Comparison of ENCODE assay signal across 14 cellular contexts in the genomic region with DNA sequence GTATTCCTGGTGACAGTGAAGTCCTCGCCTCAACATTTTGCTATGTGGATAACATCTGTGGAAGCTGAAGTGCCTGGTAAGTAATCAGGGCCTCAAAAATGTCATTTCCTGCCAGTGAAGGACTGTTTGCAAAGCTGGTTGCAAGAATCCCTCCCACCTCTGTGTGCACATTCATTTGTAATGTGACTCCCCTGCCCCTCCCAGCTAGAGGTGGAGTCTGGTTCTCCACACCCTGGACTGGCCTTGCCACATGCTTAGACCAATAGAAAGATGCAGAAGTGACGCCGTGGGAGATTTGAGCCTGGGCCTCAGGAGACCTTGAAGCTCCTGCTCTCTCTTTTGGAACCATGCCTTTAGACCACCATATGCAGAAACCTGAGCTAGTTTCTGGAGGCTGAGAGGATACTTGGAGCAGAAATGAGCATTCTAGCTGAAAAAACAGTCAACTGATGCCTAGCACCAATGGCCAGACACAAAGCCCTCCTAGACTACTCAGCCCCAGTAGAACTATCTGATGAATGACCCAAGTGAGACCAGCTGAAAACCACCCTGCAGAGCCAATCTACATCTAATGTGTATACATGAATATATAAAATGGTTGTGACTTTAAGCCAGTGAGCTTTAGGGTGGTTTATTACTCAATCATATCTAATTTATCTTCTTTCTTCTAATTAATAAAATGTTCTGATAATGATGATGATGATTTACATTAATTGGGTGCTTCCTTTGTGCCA. TPM values are rescaled to one million over a fixed set of nuclear protein-coding genes. Genes with fewer than 3 reads are reported as not detected.
DNase-seq lines count a peak whose midpoint lies in the region; TF ChIP-seq lines count a peak whose summit lies in the region.
"Had no signal": no experiment of that assay in that cellular context is flagged by ENCODE, and none has a peak within 500 bp of the region (broad histone marks: within the 10 kb centered on the region; RNA-seq: fewer than 3 reads in every experiment).

No MANE protein-coding gene starts in this region.

- no peak for TF ChIP-seq EP300 in SK-N-SH (IDR thresholded peaks at IDR 0.05; ENCODE audit: borderline replicate concordance in 1 of 2, low read depth in 1 of 2, low read length in 1 of 2)

- peaks cover 32% of the 10 kb centered on the region for H3K4me1 Mint-ChIP-seq in neural progenitor cell
- H3K4me1 Mint-ChIP-seq in type B pancreatic cell (ENCODE audit: unreplicated experiment), result peaks cover 13% of the 10 kb centered on the region

- no peaks in the 10 kb centered on the region for H3K9me2 ChIP-seq in SK-N-SH

- CTCF ChIA-PET in SK-N-SH (lab: Yijun Ruan, JAX), result interaction anchor here (0.9 to 1.2 kb wide), 2 partner anchors 10 to 119 kb away, joined by 3 read pairs; no protein-coding TSS in a partner anchor

- H3K27me3 Mint-ChIP-seq in neural progenitor cell (ENCODE audit: insufficient read depth, low read depth) (peaks cover 18% of the 10 kb centered on the region), type B pancreatic cell (peaks cover 26% of the 10 kb centered on the region)

- H3K27ac Mint-ChIP-seq in neural progenitor cell (no peak overlapping the region), type B pancreatic cell (no peak overlapping the region)

- H3K4me3 ChIP-seq in neural progenitor cell, result no peak overlapping the region
- no peak overlapping the region for H3K4me3 ChIP-seq in SK-N-SH (ENCODE audit: low read depth in 2 of 2, low read length in 1 of 2)
- H3K4me3 ChIP-seq: A549, adrenal gland, ovary, thoracic aorta had no signal

- no peaks in the 10 kb centered on the region for H3K9me3 ChIP-seq in neural progenitor cell (ENCODE audit: low read depth)
- H3K9me3 ChIP-seq in SK-N-SH, result no peaks in the 10 kb centered on the region
- H3K9me3 ChIP-seq: A549, adrenal gland, ovary, thoracic aorta had no signal

- H3K4me1 ChIP-seq in neural progenitor cell (peaks cover 18% of the 10 kb centered on the region), SK-N-SH (ENCODE audit: control insufficient read depth in 1 of 2, insufficient read depth in 2 of 2, low read depth in 1 of 2, low read length in 1 of 2) (no peaks in the 10 kb centered on the region; a peak in 1 of 4 replicates)
- H3K4me1 ChIP-seq: A549, adrenal gland had no signal

- H2AFZ ChIP-seq in neural progenitor cell (replicated peaks), result no peak overlapping the region
- H2AFZ ChIP-seq in SK-N-SH (ENCODE audit: low read depth), result no peak overlapping the region

- TF ChIP-seq RAD21 in SK-N-SH (IDR thresholded peaks at IDR 0.05; ENCODE audit: low read length), result no peak

- H3K4me3 Mint-ChIP-seq in neural progenitor cell (no peak overlapping the region), type B pancreatic cell (no peak overlapping the region)

- TF ChIP-seq CTCF in neural progenitor cell (IDR thresholded peaks at IDR 0.05) (no peak), SK-N-SH (IDR thresholded peaks at IDR 0.05) (no peak), type B pancreatic cell (conservative IDR thresholded peaks at IDR 0.05) (no peak)

- WGBS in SK-N-SH (ENCODE audit: low lambda C conversion rate), result 38% methylated on average over 3 of the region's 3 CpGs

- DNase-seq in NCI-H1436 treated with DMSO at 0.1 percent for 48 hours (lab: John Stamatoyannopoulos, UW) (peak; percentile 21), NCI-H1436 (lab: John Stamatoyannopoulos, UW) (no peak), NCI-H146 treated with DMSO at 0.1 percent for 48 hours (lab: John Stamatoyannopoulos, UW; ENCODE audit: unreplicated experiment) (peak; percentile 35), SHP77 (lab: John Stamatoyannopoulos, UW) (peak; percentile 76 to 86), neural progenitor cell (ENCODE audit: low spot score) (peak; percentile 46), SK-N-SH (no peak), GM19240 (ENCODE audit: insufficient read length, low spot score) (no peak), type B pancreatic cell (ENCODE audit: extremely low spot score, unreplicated experiment) (no peak)
- DNase-seq: adrenal gland, ovary had no signal

- no peaks in the 10 kb centered on the region for H3K36me3 Mint-ChIP-seq in neural progenitor cell
- H3K36me3 Mint-ChIP-seq in type B pancreatic cell, result peaks cover 4% of the 10 kb centered on the region

- H3K9ac ChIP-seq in neural progenitor cell, result no peak overlapping the region
- no peak overlapping the region for H3K9ac ChIP-seq in SK-N-SH

- H3K9me3 Mint-ChIP-seq in neural progenitor cell (peaks cover 4% of the 10 kb centered on the region), type B pancreatic cell (peaks cover 6% of the 10 kb centered on the region)

- H3K36me3 ChIP-seq in neural progenitor cell (no peaks in the 10 kb centered on the region), SK-N-SH (replicated peaks in 1 of 2; ENCODE audit: control insufficient read depth in 1 of 2, insufficient read depth in 2 of 2, low read length in 1 of 2) (no peaks in the 10 kb centered on the region)
- H3K36me3 ChIP-seq: adrenal gland, ovary, thoracic aorta had no signal

- peaks cover 4% of the 10 kb centered on the region for H3F3A ChIP-seq in neural progenitor cell (ENCODE audit: low read depth)
- no peaks in the 10 kb centered on the region for H3F3A ChIP-seq in SK-N-SH (replicated peaks; ENCODE audit: insufficient read depth)

- H4K20me1 ChIP-seq in neural progenitor cell (ENCODE audit: low read depth) (peaks cover 4% of the 10 kb centered on the region), SK-N-SH (ENCODE audit: insufficient read depth) (no peaks in the 10 kb centered on the region)

- H3K27me3 ChIP-seq in neural progenitor cell (peaks cover 18% of the 10 kb centered on the region), SK-N-SH (ENCODE audit: insufficient read depth) (no peaks in the 10 kb centered on the region)
- H3K27me3 ChIP-seq: ovary had no signal

- H3K79me2 ChIP-seq in neural progenitor cell (ENCODE audit: low read depth) (no peaks in the 10 kb centered on the region), SK-N-SH (ENCODE audit: insufficient read depth) (no peaks in the 10 kb centered on the region)

- no peak overlapping the region for H3K27ac ChIP-seq in neural progenitor cell
- no peak overlapping the region for H3K27ac ChIP-seq in SK-N-SH (ENCODE audit: low read depth in 2 of 2, low read length in 1 of 2)
- H3K27ac ChIP-seq: A549, adrenal gland, epithelial cell of prostate, ovary, thoracic aorta had no signal

- POLR2A ChIA-PET in SK-N-SH (lab: Yijun Ruan, JAX), result no interaction called here

- H3K4me2 ChIP-seq in neural progenitor cell (no peak overlapping the region), SK-N-SH (no peak overlapping the region)
- H3K4me2 ChIP-seq: A549 had no signal

TF ChIP-seq in SK-N-SH, 30 proteins besides CTCF, POLR2A, EP300 and RAD21:
- TF ChIP-seq USF2 (IDR thresholded peaks at IDR 0.05; ENCODE audit: borderline replicate concordance, low read depth, low read length) (no peak), FOXM1 (IDR thresholded peaks at IDR 0.05; ENCODE audit: low read depth) (no peak), NRF1 (IDR thresholded peaks at IDR 0.05; ENCODE audit: low read depth, low read length) (no peak), NFIC (IDR thresholded peaks at IDR 0.05; ENCODE audit: borderline replicate concordance) (no peak), TAF1 (IDR thresholded peaks at IDR 0.05; ENCODE audit: borderline replicate concordance, low read depth, low read length) (no peak), FOXJ3 (CRISPR knock-in tag; IDR thresholded peaks at IDR 0.05) (no peak), RCOR1 (IDR thresholded peaks at IDR 0.05; ENCODE audit: low read length) (no peak), POLR2AphosphoS5 (IDR thresholded peaks at IDR 0.05; ENCODE audit: low read depth, low read length) (no peak), PBX3 (IDR thresholded peaks at IDR 0.05) (no peak)
- TF ChIP-seq, protein P1, sequence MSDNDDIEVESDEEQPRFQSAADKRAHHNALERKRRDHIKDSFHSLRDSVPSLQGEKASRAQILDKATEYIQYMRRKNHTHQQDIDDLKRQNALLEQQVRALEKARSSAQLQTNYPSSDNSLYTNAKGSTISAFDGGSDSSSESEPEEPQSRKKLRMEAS (IDR thresholded peaks at IDR 0.05; ENCODE audit: low read depth), result no peak

RNA-seq across cellular contexts. Expression of gene CRMP1, which starts 47.8 kb away (rescaled TPM):
- total RNA-seq in neural progenitor cell (ENCODE audit: low replicate concordance) (91.4 and 140 TPM in 2 replicates), type B pancreatic cell (ENCODE audit: low replicate concordance) (13.2 and 40.4 TPM in 2 replicates)
- polyA plus RNA-seq in SK-N-SH (2012; rRNA removed), result 3.4 and 7.8 TPM in 2 replicates
- polyA plus RNA-seq in SK-N-SH (2012; cell fraction: cytosol; rRNA removed), result 6.0 and 10.8 TPM in 2 replicates
- polyA plus RNA-seq in SK-N-SH (2012; cell fraction: nucleus; rRNA removed), result 3.5 and 5.0 TPM in 2 replicates
- total RNA-seq: M059J had no signal

Comparison
In these comparisons a context has a peak if more than half of its experiments do, and no peak if none do; other contexts are left out.
1. DNase-seq: peak in NCI-H1436 treated with DMSO at 0.1 percent for 48 hours (single experiment), NCI-H146 treated with DMSO at 0.1 percent for 48 hours (single experiment), SHP77 (2 of 2) and neural progenitor cell (single experiment); none in NCI-H1436 (single experiment), SK-N-SH (single experiment), GM19240 (single experiment) and type B pancreatic cell (single experiment).